ENCODE assay signal across 1 cellular context in the genomic region with DNA sequence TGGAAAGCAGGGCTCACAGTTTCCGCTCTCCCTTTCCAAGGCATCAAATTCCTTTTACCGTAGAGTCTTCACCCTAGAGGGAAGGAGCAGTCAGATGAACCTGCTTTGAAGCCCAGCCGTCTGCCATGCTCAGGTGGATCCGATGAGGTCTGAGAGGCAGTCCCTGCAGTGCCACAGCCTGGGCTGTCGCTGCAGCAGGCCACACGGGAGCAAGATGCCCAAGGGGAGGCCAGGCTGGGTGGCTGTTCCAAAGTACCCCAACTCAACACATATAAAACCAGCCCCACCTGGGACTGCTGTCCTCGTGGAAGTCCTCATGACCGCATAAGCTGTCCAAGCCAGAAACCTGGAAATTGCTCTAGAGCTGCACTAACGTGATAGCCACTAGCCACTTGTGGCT.
TF ChIP-seq lines count a peak whose summit lies in the region.

No MANE protein-coding gene starts in this region.

TF ChIP-seq in H1, 55 proteins besides CTCF, POLR2A, EP300 and RAD21:
- no peak for TF ChIP-seq FOSL1 (IDR thresholded peaks at IDR 0.05; ENCODE audit: insufficient read depth, low read depth, low read length)
- TF ChIP-seq JUND (IDR thresholded peaks at IDR 0.05; ENCODE audit: low read length) = no peak
- no peak for TF ChIP-seq CBX5 (IDR thresholded peaks at IDR 0.05; ENCODE audit: low read depth, low read length)
- TF ChIP-seq CHD1 (IDR thresholded peaks at IDR 0.05; ENCODE audit: low read depth, low read length) = no peak
- TF ChIP-seq BRCA1 (IDR thresholded peaks at IDR 0.05; ENCODE audit: low read depth, low read length) = no peak
- TF ChIP-seq KDM4A (IDR thresholded peaks at IDR 0.05; ENCODE audit: low read depth, low read length, severe bottlenecking) = no peak
- no peak for TF ChIP-seq JUN (IDR thresholded peaks at IDR 0.05; ENCODE audit: low read depth, low read length)
- no peak for TF ChIP-seq GTF2F1 (IDR thresholded peaks at IDR 0.05; ENCODE audit: borderline replicate concordance, low read depth, low read length)
- no peak for TF ChIP-seq CTBP2 (IDR thresholded peaks at IDR 0.05; ENCODE audit: borderline replicate concordance, insufficient read depth, insufficient read length, low read length)
- no peak for TF ChIP-seq SUZ12 (IDR thresholded peaks at IDR 0.05; ENCODE audit: low read length)
- no peak for TF ChIP-seq RNF2 (IDR thresholded peaks at IDR 0.05; ENCODE audit: borderline replicate concordance, low read depth, low read length, missing control alignments, poor library complexity, severe bottlenecking)
